ENCODE assay signal across 1 cellular context in genomic region chr17:50684612-50685333, GRCh38.
TF ChIP-seq lines count a peak whose summit lies in the region.

No MANE protein-coding gene starts in this region.

TF ChIP-seq in K562, 482 proteins besides CTCF, POLR2A, EP300 and RAD21 (continued from another document):
- no peak for TF ChIP-seq CREB3L1 (IDR thresholded peaks at IDR 0.05; ENCODE audit: borderline replicate concordance, low read depth)
- TF ChIP-seq NRF1 (conservative IDR thresholded peaks at IDR 0.05 in 1 of 2, IDR thresholded peaks at IDR 0.05 in 1 of 2), result no peak
- TF ChIP-seq CBFB (CRISPR knock-in tag; IDR thresholded peaks at IDR 0.05), result peak; percentile 68; the same call in 1 of the 2 replicates
- TF ChIP-seq ATF2 (CRISPR knock-in tag; IDR thresholded peaks at IDR 0.05), result no peak
- TF ChIP-seq BRD4 (IDR thresholded peaks at IDR 0.05), result no peak
- no peak for TF ChIP-seq ZNF282 (CRISPR knock-in tag; IDR thresholded peaks at IDR 0.05)
- no peak for TF ChIP-seq MECOM (CRISPR knock-in tag; IDR thresholded peaks at IDR 0.05)
- TF ChIP-seq SRF (CRISPR knock-in tag; IDR thresholded peaks at IDR 0.05), result peak in 1 of 2 experiments; percentile 51; a peak in 1 of 4 replicates
- no peak for TF ChIP-seq L3MBTL2 (IDR thresholded peaks at IDR 0.05)
- no peak for TF ChIP-seq ZBTB34 (CRISPR knock-in tag; IDR thresholded peaks at IDR 0.05)
- no peak for TF ChIP-seq GATAD2B (IDR thresholded peaks at IDR 0.05; ENCODE audit: borderline replicate concordance)
- no peak for TF ChIP-seq NFIC (IDR thresholded peaks at IDR 0.05)
- no peak for TF ChIP-seq ESRRA (IDR thresholded peaks at IDR 0.05; ENCODE audit: borderline replicate concordance, low read depth)
- no peak for TF ChIP-seq ELF4 (CRISPR knock-in tag; IDR thresholded peaks at IDR 0.05)
- TF ChIP-seq E2F4 (CRISPR knock-in tag; IDR thresholded peaks at IDR 0.05; ENCODE audit: low read depth), result no peak
- TF ChIP-seq PML (IDR thresholded peaks at IDR 0.05; ENCODE audit: low read length), result no peak
- no peak for TF ChIP-seq YY1 (IDR thresholded peaks at IDR 0.05; ENCODE audit: borderline replicate concordance in 1 of 3, control insufficient read depth in 1 of 3, extremely low read depth in 1 of 3, insufficient read depth in 3 of 3, insufficient read length in 1 of 3, insufficient replicate concordance in 2 of 3, low read depth in 1 of 3, low read length in 2 of 3)
- TF ChIP-seq BCLAF1 (IDR thresholded peaks at IDR 0.05; ENCODE audit: borderline replicate concordance in 1 of 2, control insufficient read depth in 1 of 2, low read depth in 2 of 2, low read length in 1 of 2), result no peak
- TF ChIP-seq NFE2L1 (tag; IDR thresholded peaks at IDR 0.05; ENCODE audit: borderline replicate concordance, low read depth), result no peak
- TF ChIP-seq HDGF (IDR thresholded peaks at IDR 0.05), result no peak
- no peak for TF ChIP-seq GTF2A2 (tag; IDR thresholded peaks at IDR 0.05)
- no peak for TF ChIP-seq FOSL1 (tag; conservative IDR thresholded peaks at IDR 0.05)
- TF ChIP-seq BACH1 (tag; IDR thresholded peaks at IDR 0.05), result no peak
- no peak for TF ChIP-seq E2F3 (CRISPR knock-in tag; IDR thresholded peaks at IDR 0.05)
- TF ChIP-seq HNRNPLL (IDR thresholded peaks at IDR 0.05; ENCODE audit: low read depth, low read length, poor library complexity, severe bottlenecking), result no peak
- peak; percentile 91 for TF ChIP-seq RBM25 (IDR thresholded peaks at IDR 0.05; ENCODE audit: low read depth, low read length, severe bottlenecking)
- no peak for TF ChIP-seq ZNF12 (CRISPR knock-in tag; IDR thresholded peaks at IDR 0.05)
- TF ChIP-seq E2F1 (CRISPR knock-in tag; IDR thresholded peaks at IDR 0.05), result no peak
- peak in 1 of 2 experiments; percentile 49; a peak in 2 of 4 replicates for TF ChIP-seq KDM1A (IDR thresholded peaks at IDR 0.05)
- TF ChIP-seq ZNF140 (CRISPR knock-in tag; IDR thresholded peaks at IDR 0.05), result no peak
- no peak for TF ChIP-seq ZKSCAN1 (IDR thresholded peaks at IDR 0.05; ENCODE audit: low read depth, low read length)
- TF ChIP-seq NR2C1 (IDR thresholded peaks at IDR 0.05), result peak; percentile 53; the same call in 1 of the 2 replicates
- peak; percentile 58; the same call in 1 of the 2 replicates for TF ChIP-seq NR2C1 (tag; IDR thresholded peaks at IDR 0.05)
- no peak for TF ChIP-seq SUPT5H (IDR thresholded peaks at IDR 0.05)
- TF ChIP-seq PCBP2 (IDR thresholded peaks at IDR 0.05; ENCODE audit: low read depth, low read length, poor library complexity, severe bottlenecking), result no peak
- no peak for TF ChIP-seq RFX7 (CRISPR knock-in tag; IDR thresholded peaks at IDR 0.05)
- no peak for TF ChIP-seq HINFP (tag; conservative IDR thresholded peaks at IDR 0.05; ENCODE audit: low read depth)
- TF ChIP-seq ZFP36 (IDR thresholded peaks at IDR 0.05; ENCODE audit: low read depth, low read length, partially characterized antibody), result peak; percentile 86
- TF ChIP-seq TAF9B (IDR thresholded peaks at IDR 0.05; ENCODE audit: partially characterized antibody), result no peak
- no peak for TF ChIP-seq USF1 (CRISPR knock-in tag; IDR thresholded peaks at IDR 0.05)
- peak; percentile 78; the same call in 1 of the 2 replicates for TF ChIP-seq ADNP (tag; IDR thresholded peaks at IDR 0.05)
- no peak for TF ChIP-seq FOXJ3 (CRISPR knock-in tag; IDR thresholded peaks at IDR 0.05)
- peak; percentile 93 for TF ChIP-seq BRD9 (IDR thresholded peaks at IDR 0.05; ENCODE audit: low read depth, partially characterized antibody)
- no peak for TF ChIP-seq E2F6 (IDR thresholded peaks at IDR 0.05; ENCODE audit: borderline replicate concordance in 1 of 2, extremely low read depth in 1 of 2, insufficient read depth in 1 of 2, insufficient read length in 1 of 2, low read depth in 1 of 2, low read length in 1 of 2, poor library complexity in 1 of 2, severe bottlenecking in 1 of 2)
- TF ChIP-seq ZBTB7A (IDR thresholded peaks at IDR 0.05; ENCODE audit: borderline replicate concordance, control insufficient read depth, low read depth, low read length), result no peak
- no peak for TF ChIP-seq TRIM24 (IDR thresholded peaks at IDR 0.05)
- no peak for TF ChIP-seq BDP1 (IDR thresholded peaks at IDR 0.05; ENCODE audit: insufficient read depth, insufficient read length)
- no peak for TF ChIP-seq MCM2 (IDR thresholded peaks at IDR 0.05; ENCODE audit: low read depth)
- peak; percentile 64; the same call in 1 of the 2 replicates for TF ChIP-seq SMARCA5 (IDR thresholded peaks at IDR 0.05)
- TF ChIP-seq BRF2 (IDR thresholded peaks at IDR 0.05; ENCODE audit: borderline replicate concordance, insufficient read depth, insufficient read length), result no peak
- no peak for TF ChIP-seq ZBTB8A (IDR thresholded peaks at IDR 0.05; ENCODE audit: partially characterized antibody)
